In genomic region chr16:13766334-13766733, GRCh38 we compare ENCODE assay signal across 35 cellular contexts.
DNase-seq lines count a peak whose midpoint lies in the region; ATAC-seq, FAIRE-seq and TF ChIP-seq lines count a peak whose summit lies in the region.
"Had no signal": no experiment of that assay in that cellular context is flagged by ENCODE, and none has a peak within 500 bp of the region (broad histone marks: within the 10 kb centered on the region; RNA-seq: fewer than 3 reads in every experiment).

No MANE protein-coding gene starts in this region.

- no peak overlapping the region for H3K27ac Mint-ChIP-seq in activated T-helper 1 cell treated with anti-CD3 and anti-CD28 coated beads, Interleukin-12 subunit alpha, Interleukin-12 subunit beta, Interleukin-2, Interleukin-4 antibody, amounts not matched to agents 30 ng/mL and 10 ng/mL and 1 ng/mL, durations not matched to agents 14 hours and 24 hours and 36 hours
- no peak overlapping the region for H3K27ac Mint-ChIP-seq in activated naive CD8-positive, alpha-beta T cell treated with anti-CD3 and anti-CD28 coated beads for 36 hours
- H3K27ac Mint-ChIP-seq: B cell; CD14-positive monocyte; CD4-positive, alpha-beta memory T cell; CD4-positive, alpha-beta T cell; CD4-positive, CD25-positive, alpha-beta regulatory T cell; CD8-positive, alpha-beta memory T cell; CD8-positive, alpha-beta T cell had no signal

- ATAC-seq in HepG2 (no peak), right lobe of liver (peak in 3 of 4 donors; percentile 35 to 68 (median 57)), HG03139 (IDR thresholded peaks at IDR 0.05; ENCODE audit: unreplicated experiment) (no peak)
- ATAC-seq: A549; CD8-positive, alpha-beta T cell had no signal

- DNase-seq in SK-N-MC (ENCODE audit: low read depth, low spot score) (no peak), HepG2 (ENCODE audit: low spot score) (no peak), right lobe of liver (no peak), D721Med (ENCODE audit: insufficient read length, low spot score) (no peak)
- no peak for DNase-seq in activated T-helper 1 cell treated with anti-CD3 and anti-CD28 coated beads, Interleukin-12 subunit alpha, Interleukin-12 subunit beta, Interleukin-2, Interleukin-4 antibody, amounts not matched to agents 30 ng/mL and 10 ng/mL and 1 ng/mL, durations not matched to agents 14 hours and 24 hours and 36 hours (ENCODE audit: low spot score)
- no peak for DNase-seq in activated naive CD8-positive, alpha-beta T cell treated with anti-CD3 and anti-CD28 coated beads for 36 hours
- DNase-seq: 8988T; ACHN; AML-193; BE2C; C1 segment of cervical spinal cord; Caco-2; Calu3; CD4-positive, alpha-beta memory T cell; CD4-positive, alpha-beta T cell; CD4-positive, CD25-positive, alpha-beta regulatory T cell; CD8-positive, alpha-beta memory T cell; CD8-positive, alpha-beta T cell; COR-L47; DMS 273 treated with DMSO at 0.1 percent for 48 hours; DMS153; DMS53; DMS79; DND-41; EL had no signal

- H2AFZ ChIP-seq in HepG2 (ENCODE audit: low read length) = no peak overlapping the region

- no peaks in the 10 kb centered on the region for H3K9me3 Mint-ChIP-seq in activated T-helper 1 cell treated with anti-CD3 and anti-CD28 coated beads, Interleukin-12 subunit alpha, Interleukin-12 subunit beta, Interleukin-2, Interleukin-4 antibody, amounts not matched to agents 30 ng/mL and 10 ng/mL and 1 ng/mL, durations not matched to agents 14 hours and 24 hours and 36 hours
- peaks cover 1% of the 10 kb centered on the region for H3K9me3 Mint-ChIP-seq in activated naive CD8-positive, alpha-beta T cell treated with anti-CD3 and anti-CD28 coated beads for 36 hours

- TF ChIP-seq EP300 in HepG2 (IDR thresholded peaks at IDR 0.05; ENCODE audit: low read depth in 2 of 2, low read length in 2 of 2) = no peak
- no peak for TF ChIP-seq EP300 in HepG2 (CRISPR knock-in tag; IDR thresholded peaks at IDR 0.05; ENCODE audit: borderline replicate concordance)

- no peak overlapping the region for H3K9ac ChIP-seq in SK-N-MC (ENCODE audit: insufficient read length)
- H3K9ac ChIP-seq in HepG2 (ENCODE audit: insufficient read depth, low read depth, low read length) = no peak overlapping the region
- no peak overlapping the region for H3K9ac ChIP-seq in liver (ENCODE audit: low read depth in 1 of 2, low read length in 2 of 2)
- H3K9ac ChIP-seq: BLaER1; BLaER1 treated with 17β-estradiol and CSF1 and Interleukin-3, amounts not matched to agents 10 nM and 100 nM had no signal

- H3K27ac ChIP-seq in SK-N-MC (peak overlapping the region; percentile 90; the same call in 1 of the 2 replicates), HepG2 (ENCODE audit: extremely low read length, insufficient read depth, low read length) (no peak overlapping the region), liver (ENCODE audit: low read depth in 1 of 2, low read length in 2 of 2) (no peak overlapping the region), right lobe of liver (no peak overlapping the region)
- H3K27ac ChIP-seq: 22Rv1; A549; BLaER1; BLaER1 treated with 17β-estradiol and CSF1 and Interleukin-3, amounts not matched to agents 10 nM and 100 nM; C4-2B had no signal

- no peaks in the 10 kb centered on the region for H3K79me2 ChIP-seq in HepG2 (ENCODE audit: insufficient read depth, low read length)

- TF ChIP-seq CTCF in HepG2 (CRISPR knock-in tag; IDR thresholded peaks at IDR 0.05) (no peak), liver (IDR thresholded peaks at IDR 0.05; ENCODE audit: low read depth, low read length, missing input control) (no peak), right lobe of liver (IDR thresholded peaks at IDR 0.05) (no peak), D721Med (IDR thresholded peaks at IDR 0.05; ENCODE audit: insufficient read depth, missing control alignments) (no peak)

- no peak for TF ChIP-seq POLR2A in HepG2 (IDR thresholded peaks at IDR 0.05; ENCODE audit: insufficient read depth in 1 of 2, low read depth in 2 of 2, low read length in 2 of 2)
- TF ChIP-seq POLR2A in right lobe of liver (IDR thresholded peaks at IDR 0.05) = no peak

- no peaks in the 10 kb centered on the region for H3K4me1 ChIP-seq in HepG2 (ENCODE audit: insufficient read depth, low read length)
- no peaks in the 10 kb centered on the region for H3K4me1 ChIP-seq in liver (ENCODE audit: control insufficient read depth in 4 of 4, insufficient read depth in 4 of 4, low read length in 3 of 4)
- no peaks in the 10 kb centered on the region for H3K4me1 ChIP-seq in right lobe of liver
- H3K4me1 ChIP-seq: A549; BE2C; BLaER1; BLaER1 treated with 17β-estradiol and CSF1 and Interleukin-3, amounts not matched to agents 10 nM and 100 nM; Caco-2 had no signal

- TF ChIP-seq RAD21 in HepG2 (CRISPR knock-in tag; IDR thresholded peaks at IDR 0.05) (no peak), liver (IDR thresholded peaks at IDR 0.05) (peak in 1 of 2 donors; percentile 36)

- CTCF ChIA-PET in HepG2 (lab: Yijun Ruan, JAX; ENCODE audit: low intra/inter-chr PET ratio, low total read pairs) = no interaction called here

- POLR2A ChIA-PET in HepG2 (lab: Yijun Ruan, JAX) = no interaction called here

- no peak overlapping the region for H3K4me2 ChIP-seq in HepG2 (ENCODE audit: low read depth, low read length)
- H3K4me2 ChIP-seq: A549; BLaER1; BLaER1 treated with 17β-estradiol and CSF1 and Interleukin-3, amounts not matched to agents 10 nM and 100 nM had no signal

- no peaks in the 10 kb centered on the region for H3K9me3 ChIP-seq in SK-N-MC (ENCODE audit: low read depth, low read length)
- H3K9me3 ChIP-seq in HepG2 (ENCODE audit: low read length) = no peaks in the 10 kb centered on the region
- H3K9me3 ChIP-seq in liver (ENCODE audit: control insufficient read depth in 4 of 4, low read length in 3 of 4) = no peaks in the 10 kb centered on the region
- no peaks in the 10 kb centered on the region for H3K9me3 ChIP-seq in right lobe of liver
- H3K9me3 ChIP-seq: A549; BE2C; BLaER1; BLaER1 treated with 17β-estradiol and CSF1 and Interleukin-3, amounts not matched to agents 10 nM and 100 nM; Caco-2 had no signal

- peaks cover 2% of the 10 kb centered on the region for H3K27me3 Mint-ChIP-seq in activated T-helper 1 cell treated with anti-CD3 and anti-CD28 coated beads, Interleukin-12 subunit alpha, Interleukin-12 subunit beta, Interleukin-2, Interleukin-4 antibody, amounts not matched to agents 30 ng/mL and 10 ng/mL and 1 ng/mL, durations not matched to agents 14 hours and 24 hours and 36 hours (ENCODE audit: insufficient read depth)
- peaks cover 9% of the 10 kb centered on the region for H3K27me3 Mint-ChIP-seq in activated naive CD8-positive, alpha-beta T cell treated with anti-CD3 and anti-CD28 coated beads for 36 hours
- H3K27me3 Mint-ChIP-seq: CD4-positive, alpha-beta T cell had no signal

- intact Hi-C loops in HepG2 (cut with micrococcal nuclease; ENCODE audit: unreplicated experiment) = no loop called here
- intact Hi-C loops in right lobe of liver (cut with DNase I) = no loop called here
- intact Hi-C loops in activated T-helper 1 cell treated with anti-CD3 and anti-CD28 coated beads, Interleukin-12 subunit alpha, Interleukin-12 subunit beta, Interleukin-2, Interleukin-4 antibody, amounts not matched to agents 30 ng/mL and 10 ng/mL and 1 ng/mL, durations not matched to agents 14 hours and 24 hours and 36 hours (cut with micrococcal nuclease) = no loop called here

- H3K4me1 Mint-ChIP-seq in activated T-helper 1 cell treated with anti-CD3 and anti-CD28 coated beads, Interleukin-12 subunit alpha, Interleukin-12 subunit beta, Interleukin-2, Interleukin-4 antibody, amounts not matched to agents 30 ng/mL and 10 ng/mL and 1 ng/mL, durations not matched to agents 14 hours and 24 hours and 36 hours (ENCODE audit: low read depth) = no peaks in the 10 kb centered on the region
- no peaks in the 10 kb centered on the region for H3K4me1 Mint-ChIP-seq in activated naive CD8-positive, alpha-beta T cell treated with anti-CD3 and anti-CD28 coated beads for 36 hours
- H3K4me1 Mint-ChIP-seq: B cell; CD14-positive monocyte; CD4-positive, alpha-beta memory T cell; CD4-positive, CD25-positive, alpha-beta regulatory T cell; CD8-positive, alpha-beta memory T cell had no signal

- H3K4me3 Mint-ChIP-seq in activated T-helper 1 cell treated with anti-CD3 and anti-CD28 coated beads, Interleukin-12 subunit alpha, Interleukin-12 subunit beta, Interleukin-2, Interleukin-4 antibody, amounts not matched to agents 30 ng/mL and 10 ng/mL and 1 ng/mL, durations not matched to agents 14 hours and 24 hours and 36 hours = no peak overlapping the region
- no peak overlapping the region for H3K4me3 Mint-ChIP-seq in activated naive CD8-positive, alpha-beta T cell treated with anti-CD3 and anti-CD28 coated beads for 36 hours
- H3K4me3 Mint-ChIP-seq: B cell; CD14-positive monocyte; CD4-positive, alpha-beta memory T cell; CD4-positive, alpha-beta T cell; CD4-positive, CD25-positive, alpha-beta regulatory T cell; CD8-positive, alpha-beta memory T cell; CD8-positive, alpha-beta T cell had no signal

- H3K4me3 ChIP-seq in SK-N-MC (peak overlapping the region; percentile 57; the same call in 1 of the 2 replicates), HepG2 (replicated peaks in 1 of 3; ENCODE audit: insufficient read depth in 1 of 3, low read depth in 2 of 3, low read length in 3 of 3) (no peak overlapping the region), liver (ENCODE audit: low read depth in 1 of 3, low read length in 3 of 3) (no peak overlapping the region), right lobe of liver (no peak overlapping the region)
- H3K4me3 ChIP-seq: A549; BLaER1; BLaER1 treated with 17β-estradiol and CSF1 and Interleukin-3, amounts not matched to agents 10 nM and 100 nM had no signal

- 5% methylated on average over 2 of the region's 2 CpGs for WGBS in HepG2 (ENCODE audit: low lambda C conversion rate)
- 56% methylated on average over 2 of the region's 2 CpGs for WGBS in liver
- WGBS in right lobe of liver (ENCODE audit: insufficient coverage, low coverage, low lambda C conversion rate, missing lambda C conversion rate) = 37% methylated on average over 2 of the region's 2 CpGs

- H3K36me3 Mint-ChIP-seq in activated T-helper 1 cell treated with anti-CD3 and anti-CD28 coated beads, Interleukin-12 subunit alpha, Interleukin-12 subunit beta, Interleukin-2, Interleukin-4 antibody, amounts not matched to agents 30 ng/mL and 10 ng/mL and 1 ng/mL, durations not matched to agents 14 hours and 24 hours and 36 hours (ENCODE audit: low read depth) = no peaks in the 10 kb centered on the region
- no peaks in the 10 kb centered on the region for H3K36me3 Mint-ChIP-seq in activated naive CD8-positive, alpha-beta T cell treated with anti-CD3 and anti-CD28 coated beads for 36 hours
- H3K36me3 Mint-ChIP-seq: CD14-positive monocyte; CD4-positive, alpha-beta memory T cell; CD4-positive, CD25-positive, alpha-beta regulatory T cell; CD8-positive, alpha-beta memory T cell; CD8-positive, alpha-beta T cell had no signal

- H4K20me1 ChIP-seq in HepG2 (ENCODE audit: insufficient read depth, low read length) = no peaks in the 10 kb centered on the region
- H4K20me1 ChIP-seq: BLaER1; BLaER1 treated with 17β-estradiol and CSF1 and Interleukin-3, amounts not matched to agents 10 nM and 100 nM had no signal

- FAIRE-seq in HepG2 (lab: Jason Lieb, UNC) = no peak
- FAIRE-seq in D721Med (lab: Jason Lieb, UNC) = no peak
- FAIRE-seq: A204.1, A549 had no signal

- H3K27me3 ChIP-seq in HepG2 (ENCODE audit: control insufficient read depth in 1 of 2, insufficient read depth in 2 of 2, low read length in 2 of 2) (no peaks in the 10 kb centered on the region), liver (ENCODE audit: control insufficient read depth in 4 of 4, insufficient read depth in 4 of 4, low read length in 3 of 4) (no peaks in the 10 kb centered on the region), right lobe of liver (no peaks in the 10 kb centered on the region)
- H3K27me3 ChIP-seq: BE2C; BLaER1; BLaER1 treated with 17β-estradiol and CSF1 and Interleukin-3, amounts not matched to agents 10 nM and 100 nM had no signal

- H3K36me3 ChIP-seq in SK-N-MC (ENCODE audit: insufficient read depth, low read length) = no peaks in the 10 kb centered on the region
- no peaks in the 10 kb centered on the region for H3K36me3 ChIP-seq in HepG2 (replicated peaks in 1 of 2; ENCODE audit: control insufficient read depth in 1 of 2, insufficient read depth in 2 of 2, low read length in 2 of 2)
- H3K36me3 ChIP-seq in liver (ENCODE audit: control insufficient read depth in 4 of 4, insufficient read depth in 3 of 4, low read depth in 1 of 4, low read length in 3 of 4) = no peaks in the 10 kb centered on the region
- no peaks in the 10 kb centered on the region for H3K36me3 ChIP-seq in right lobe of liver
- H3K36me3 ChIP-seq: BE2C; BLaER1; BLaER1 treated with 17β-estradiol and CSF1 and Interleukin-3, amounts not matched to agents 10 nM and 100 nM had no signal

- no TSS peak for BruUV-seq in HepG2 (replicated peaks; lab: Mats Ljungman, UMichigan)

- in situ Hi-C loops in HepG2 (cut with HindIII; ENCODE audit: extremely low pct_ligation_motif_present, low pct_unique_long_range_greater_than_20kb) = no loop called here

Comparison
In these comparisons a context has a peak if more than half of its experiments do, and no peak if none do; other contexts are left out.
1. ATAC-seq: peak in right lobe of liver (3 of 4); none in HepG2 (single experiment) and HG03139 (single experiment).